9 cellular contexts compared by ENCODE assay signal in genomic region chr1:145215831-145216230, GRCh38. TPM values are rescaled to one million over a fixed set of nuclear protein-coding genes. Genes with fewer than 3 reads are reported as not detected.
DNase-seq lines count a peak whose midpoint lies in the region; ATAC-seq and TF ChIP-seq lines count a peak whose summit lies in the region.
"Not testable (repeated sequence)": the region's sequence is repeated elsewhere in the genome, so short reads cannot be mapped to it uniquely, and the experiment has no call there.
"Had no signal": no experiment of that assay in that cellular context is flagged by ENCODE, and none has a peak within 500 bp of the region (broad histone marks: within the 10 kb centered on the region; RNA-seq: fewer than 3 reads in every experiment).

No MANE protein-coding gene starts in this region.

- not testable (repeated sequence) for H3K36me3 Mint-ChIP-seq in naive thymus-derived CD8-positive, alpha-beta T cell

- not testable (repeated sequence) for H3K27me3 Mint-ChIP-seq in naive thymus-derived CD8-positive, alpha-beta T cell

- H3K9me3 ChIP-seq in heart right ventricle = not testable (repeated sequence)

- not testable (repeated sequence) for H3K9me3 Mint-ChIP-seq in naive thymus-derived CD8-positive, alpha-beta T cell

- not testable (repeated sequence) for DNase-seq in BJ (ENCODE audit: low read depth)
- DNase-seq in HEK293T (ENCODE audit: extremely low spot score) (peak; percentile 15), RPMI7951 (ENCODE audit: low read depth) (peak; percentile 63), cerebellum (ENCODE audit: low spot score) (peak; percentile 0), heart right ventricle (peak; percentile 44 to 59)
- DNase-seq in activated CD8-positive, alpha-beta memory T cell treated with anti-CD3 and anti-CD28 coated beads, Interleukin-2, amount 50 U/mL, for 48 hours = peak; percentile 79
- DNase-seq in naive thymus-derived CD8-positive, alpha-beta T cell = peak; percentile 9 to 67 (median 48)
- DNase-seq in stimulated activated CD4-positive, alpha-beta T cell treated with anti-CD3 and anti-CD28 coated beads, TNF-alpha, amount 100 ng/mL, for 4 hours (ENCODE audit: low read depth in 3 of 3) = peak; percentile 12 to 33 (median 18)

- peak overlapping the region in 8 of 10 donors; percentile 79 to 94 (median 86) for H3K27ac Mint-ChIP-seq in naive thymus-derived CD8-positive, alpha-beta T cell

- not testable (repeated sequence) for H3K4me1 ChIP-seq in heart right ventricle

- CTCF ChIA-PET in BJ (lab: Yijun Ruan, JAX); HEK293T (lab: Yijun Ruan, JAX): not testable (repeated sequence)

- peak overlapping the region in 5 of 10 donors; percentile 25 to 86 (median 52) for H3K27ac ChIP-seq in heart right ventricle

- not testable (repeated sequence) for H3K4me1 Mint-ChIP-seq in naive thymus-derived CD8-positive, alpha-beta T cell

- 0% methylated on average over 28 to 30 of the region's 36 CpGs for WGBS in heart right ventricle, 2 donors

- H3K27me3 ChIP-seq in BJ (ENCODE audit: control insufficient read depth, insufficient read depth, low read length); heart right ventricle: not testable (repeated sequence)

- intact Hi-C loops in heart right ventricle (cut with DNase I) = not testable (repeated sequence)

- not testable (repeated sequence) for ATAC-seq in heart right ventricle; naive thymus-derived CD8-positive, alpha-beta T cell

- TF ChIP-seq CTCF in BJ (IDR thresholded peaks at IDR 0.05; ENCODE audit: insufficient read depth, low read depth, low read length); heart right ventricle (IDR thresholded peaks at IDR 0.05): not testable (repeated sequence)

- peak overlapping the region in 9 of 10 donors; percentile 22 to 90 (median 77) for H3K4me3 Mint-ChIP-seq in naive thymus-derived CD8-positive, alpha-beta T cell

- H3K4me3 ChIP-seq in BJ (ENCODE audit: low read depth, low read length) = peak overlapping the region; percentile 51
- H3K4me3 ChIP-seq in heart right ventricle = peak overlapping the region; percentile 6 to 62 (median 55)

- POLR2A ChIA-PET in BJ (lab: Charles Lee); HEK293T (lab: Yijun Ruan, JAX); naive thymus-derived CD8-positive, alpha-beta T cell (lab: Charles Lee): not testable (repeated sequence)

- H3K36me3 ChIP-seq in BJ (ENCODE audit: control insufficient read depth, insufficient read depth, low read length); heart right ventricle: not testable (repeated sequence)

RNA-seq across cellular contexts. Expression of gene PPIAL4D, which starts 26.1 kb away (rescaled TPM):
- polyA plus RNA-seq in BJ (2011; rRNA removed) (not detected in 2 replicates), heart right ventricle (not detected)
- 0.43 TPM in 1 of 2 replicates, not detected in the other for polyA minus RNA-seq in BJ (2011; rRNA and poly(A)+ RNA removed)
- total RNA-seq in RPMI7951 (2014; rRNA removed; shearing (Covaris generic)) = not detected in 2 replicates
- total RNA-seq in cerebellum (not detected), heart right ventricle (not detected)
- not detected for total RNA-seq in naive thymus-derived CD8-positive, alpha-beta T cell
- not detected for polyA plus RNA-seq in naive thymus-derived CD8-positive, alpha-beta T cell
- total RNA-seq: G401 had no signal
